Comparison of ENCODE assay signal across 8 cellular contexts in the genomic region with DNA sequence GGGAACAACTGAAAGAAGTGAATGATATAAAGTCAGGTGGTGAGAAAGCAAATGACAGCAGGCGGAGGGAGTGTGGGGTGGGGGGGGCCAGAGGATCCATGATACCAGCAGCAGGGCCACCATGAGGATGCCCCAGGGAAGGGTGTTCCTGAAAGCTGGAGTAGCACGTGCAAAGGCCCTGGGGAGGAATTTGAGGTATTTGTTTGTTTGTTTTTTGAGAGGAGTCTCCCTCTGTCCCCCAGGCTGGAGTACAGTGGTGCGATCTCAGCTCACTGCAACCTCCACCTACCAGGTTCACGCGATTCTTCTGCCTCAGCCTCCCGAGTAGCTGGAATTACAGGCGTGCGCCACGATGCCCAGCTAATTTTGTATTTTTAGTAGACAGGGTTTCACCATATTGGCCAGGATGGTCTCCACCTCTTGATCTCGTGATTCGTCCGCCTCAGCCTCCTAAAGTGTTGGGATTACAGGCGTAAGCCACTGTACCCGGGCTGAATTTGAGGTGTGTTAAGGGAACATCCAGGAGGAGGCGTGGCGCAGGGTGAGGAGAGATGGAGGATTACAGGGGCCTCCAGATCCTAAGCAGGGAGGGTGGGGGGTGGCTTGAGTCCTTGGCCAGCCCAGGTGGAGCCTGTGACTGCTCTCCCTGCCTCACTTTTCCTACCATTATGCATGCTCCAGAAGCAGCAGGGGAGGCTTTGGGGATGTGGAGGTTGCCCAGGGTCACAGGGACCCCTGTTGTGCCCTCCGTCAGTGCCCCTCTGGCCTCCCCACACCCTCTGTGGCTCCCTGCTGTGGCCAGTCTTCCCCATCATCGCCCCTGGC. TPM values are rescaled to one million over a fixed set of nuclear protein-coding genes. Genes with fewer than 3 reads are reported as not detected.
DNase-seq lines count a peak whose midpoint lies in the region; ATAC-seq lines count a peak whose summit lies in the region.

No MANE protein-coding gene starts in this region.

- DNase-seq in left cardiac atrium, result peak; percentile 22
- no peak for DNase-seq in Right ventricle myocardium superior
- peak; percentile 50 for DNase-seq in cerebellar cortex (ENCODE audit: low spot score)
- no peak for DNase-seq in naive thymus-derived CD4-positive, alpha-beta T cell
- DNase-seq in MG63, result no peak
- DNase-seq in DMS79 treated with DMSO at 0.1 percent for 48 hours (lab: John Stamatoyannopoulos, UW), result no peak

- no peak for ATAC-seq in left cardiac atrium
- no peak for ATAC-seq in Right ventricle myocardium superior (ENCODE audit: poor library complexity)
- no peak for ATAC-seq in naive thymus-derived CD4-positive, alpha-beta T cell
- no peak for ATAC-seq in HG03196 (IDR thresholded peaks at IDR 0.05; ENCODE audit: unreplicated experiment)
- no peak for ATAC-seq in HG03432 (IDR thresholded peaks at IDR 0.05; ENCODE audit: unreplicated experiment)

- no peaks in the 10 kb centered on the region for H3K36me3 ChIP-seq in naive thymus-derived CD4-positive, alpha-beta T cell (ENCODE audit: control insufficient read depth in 2 of 3, insufficient read depth in 3 of 3, low read length in 3 of 3)
- H3K36me3 ChIP-seq in MG63, result no peaks in the 10 kb centered on the region

- no peaks in the 10 kb centered on the region for H3K9me3 ChIP-seq in naive thymus-derived CD4-positive, alpha-beta T cell (ENCODE audit: control insufficient read depth in 2 of 3, low read length in 3 of 3)
- no peaks in the 10 kb centered on the region; the same call in 1 of the 2 replicates for H3K9me3 ChIP-seq in MG63

- H3K27ac ChIP-seq in naive thymus-derived CD4-positive, alpha-beta T cell (ENCODE audit: low read depth, low read length), result peak overlapping the region; percentile 92

- peaks cover 41 to 47% of the 10 kb centered on the region in 2 donors for H3K4me1 ChIP-seq in naive thymus-derived CD4-positive, alpha-beta T cell (ENCODE audit: control insufficient read depth in 2 of 2, insufficient read depth in 2 of 2, low read length in 2 of 2)

- H3K27ac Mint-ChIP-seq in naive thymus-derived CD4-positive, alpha-beta T cell, result peak overlapping the region; percentile 42 to 100 (median 96)

- peaks cover 37 to 64% (median 52%) of the 10 kb centered on the region in 7 donors for H3K4me1 Mint-ChIP-seq in naive thymus-derived CD4-positive, alpha-beta T cell

- H3K9me3 Mint-ChIP-seq in naive thymus-derived CD4-positive, alpha-beta T cell, result peaks cover 0 to 21% (median 0%) of the 10 kb centered on the region in 11 donors

- no peaks in the 10 kb centered on the region for H3K27me3 Mint-ChIP-seq in naive thymus-derived CD4-positive, alpha-beta T cell

- H3K4me3 ChIP-seq in naive thymus-derived CD4-positive, alpha-beta T cell (ENCODE audit: low read length), result peak overlapping the region; percentile 84
- H3K4me3 ChIP-seq in MG63, result no peak overlapping the region

- no peaks in the 10 kb centered on the region for H3K27me3 ChIP-seq in naive thymus-derived CD4-positive, alpha-beta T cell (ENCODE audit: control insufficient read depth in 2 of 2, insufficient read depth in 2 of 2, low read length in 2 of 2)
- H3K27me3 ChIP-seq in MG63, result no peaks in the 10 kb centered on the region

- intact Hi-C loops in left cardiac atrium (cut with DNase I) (no loop called here), Right ventricle myocardium superior (cut with DNase I) (no loop called here)
- intact Hi-C loops in naive thymus-derived CD4-positive, alpha-beta T cell (cut with micrococcal nuclease), result loop anchor here (1.0 to 5.0 kb wide), 4 partner anchors 9 to 123 kb away; partner anchors contain the start of genes JUND (in 1 of the 2) and SSBP4 (in 1 of the 2)

- CTCF ChIA-PET in naive thymus-derived CD4-positive, alpha-beta T cell (lab: Charles Lee), result interaction anchor here (1.4 to 3.2 kb wide), 2 partner anchors 8 to 14 kb away, joined by 3 to 17 read pairs; no protein-coding TSS in a partner anchor

- H3K36me3 Mint-ChIP-seq in naive thymus-derived CD4-positive, alpha-beta T cell, result peaks cover 0 to 30% (median 0%) of the 10 kb centered on the region in 5 donors

- H3K4me3 Mint-ChIP-seq in naive thymus-derived CD4-positive, alpha-beta T cell, result peak overlapping the region; percentile 14 to 96 (median 92)

- POLR2A ChIA-PET in naive thymus-derived CD4-positive, alpha-beta T cell (lab: Charles Lee), result interaction anchor here (0.6 to 6.7 kb wide), 9 partner anchors 9 to 243 kb away, joined by 3 to 216 read pairs (median 23); partner anchors contain the start of genes JUND and LSM4

RNA-seq across cellular contexts. Expression of gene JUND, which starts 12.4 kb away (rescaled TPM):
- total RNA-seq in left cardiac atrium (100 to 1,000 TPM; 122 to 169 TPM), Right ventricle myocardium superior (107 TPM)
- total RNA-seq in naive thymus-derived CD4-positive, alpha-beta T cell, result 1,000 to 10,000 TPM in 2 of 5 experiments, 100 to 1,000 TPM in 3; 196 to 1,360 (median 279) TPM
- 10 to 100 TPM; 29.0 to 67.3 TPM for polyA plus RNA-seq in naive thymus-derived CD4-positive, alpha-beta T cell
- total RNA-seq in MG63 (2014; rRNA removed; shearing (Covaris generic); ENCODE audit: low replicate concordance), result 85.7 and 102 TPM in 2 replicates

RNA-seq across cellular contexts. Expression of gene IQCN, which starts 19.6 kb away (rescaled TPM):
- total RNA-seq in left cardiac atrium, result 1 to 10 TPM in 1 of 2 donors, under 1 TPM in 1; 0.91 to 1.3 TPM
- total RNA-seq in Right ventricle myocardium superior, result 0.35 TPM
- total RNA-seq in naive thymus-derived CD4-positive, alpha-beta T cell, result 10 to 100 TPM in 2 of 5 experiments, 1 to 10 TPM in 3; 4.7 to 28.3 (median 9.1) TPM
- under 1 TPM; 0.19 to 0.24 TPM for polyA plus RNA-seq in naive thymus-derived CD4-positive, alpha-beta T cell
- 0.03 and 0.05 TPM in 2 replicates for total RNA-seq in MG63 (2014; rRNA removed; shearing (Covaris generic); ENCODE audit: low replicate concordance)

RNA-seq across cellular contexts. Expression of gene LSM4, which starts 29.0 kb away (rescaled TPM):
- total RNA-seq in left cardiac atrium (10 to 100 TPM; 68.9 to 79.0 TPM), Right ventricle myocardium superior (103 TPM)
- total RNA-seq in naive thymus-derived CD4-positive, alpha-beta T cell, result 100 to 1,000 TPM in 1 of 5 experiments, 10 to 100 TPM in 4; 45.3 to 131 (median 56.2) TPM
- 100 to 1,000 TPM; 123 to 163 TPM for polyA plus RNA-seq in naive thymus-derived CD4-positive, alpha-beta T cell
- total RNA-seq in MG63 (2014; rRNA removed; shearing (Covaris generic); ENCODE audit: low replicate concordance), result 335 and 636 TPM in 2 replicates

RNA-seq across cellular contexts. Expression of gene PGPEP1, which starts 46.5 kb away (rescaled TPM):
- 10 to 100 TPM; 27.5 to 34.7 TPM for total RNA-seq in left cardiac atrium
- 33.6 TPM for total RNA-seq in Right ventricle myocardium superior
- total RNA-seq in naive thymus-derived CD4-positive, alpha-beta T cell, result 10 to 100 TPM; 26.6 to 57.1 (median 43.8) TPM
- polyA plus RNA-seq in naive thymus-derived CD4-positive, alpha-beta T cell, result 10 to 100 TPM in 1 of 2 donors, 1 to 10 TPM in 1; 9.4 to 11.1 TPM
- total RNA-seq in MG63 (2014; rRNA removed; shearing (Covaris generic); ENCODE audit: low replicate concordance), result 5.5 and 11.2 TPM in 2 replicates

Comparison
In these comparisons a context has a peak if more than half of its experiments do, and no peak if none do; other contexts are left out.
1. DNase-seq: peak in left cardiac atrium (single experiment) and cerebellar cortex (single experiment); none in Right ventricle myocardium superior (single experiment), naive thymus-derived CD4-positive, alpha-beta T cell (0 of 9), MG63 (single experiment) and DMS79 treated with DMSO at 0.1 percent for 48 hours (single experiment).
2. intact Hi-C loops: an anchor here in naive thymus-derived CD4-positive, alpha-beta T cell (1.0 to 5.0 kb wide); none called in left cardiac atrium and Right ventricle myocardium superior.